ENCODE assay signal across 1 cellular context in the genomic region with DNA sequence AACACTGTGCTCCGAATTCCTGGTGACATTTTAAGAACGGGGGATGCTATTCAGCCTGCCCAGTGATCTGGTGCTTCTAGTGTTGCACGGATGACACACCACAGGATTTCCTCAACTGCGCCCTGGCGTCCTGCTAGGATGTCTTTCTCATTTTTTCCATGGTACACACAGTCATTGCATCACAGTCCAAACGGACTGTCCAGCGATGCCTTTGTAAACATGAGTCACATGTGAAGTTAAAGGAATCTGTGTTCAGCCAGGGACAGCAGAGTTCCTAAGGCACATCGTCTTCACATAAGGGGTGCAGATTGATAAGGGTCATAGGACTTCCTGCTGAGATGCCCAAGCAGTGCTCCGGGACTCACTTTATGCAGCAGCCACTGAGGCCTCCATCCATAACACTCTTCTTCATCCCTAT.
A peak's percentile ranks its signal among the peaks of the same experiment; 100 is the strongest.
TF ChIP-seq lines count a peak whose summit lies in the region.

No MANE protein-coding gene starts in this region.

TF ChIP-seq in HepG2, 621 proteins besides CTCF, POLR2A, EP300 and RAD21 (continued from another document and continues in another):
- TF ChIP-seq, protein P1, sequence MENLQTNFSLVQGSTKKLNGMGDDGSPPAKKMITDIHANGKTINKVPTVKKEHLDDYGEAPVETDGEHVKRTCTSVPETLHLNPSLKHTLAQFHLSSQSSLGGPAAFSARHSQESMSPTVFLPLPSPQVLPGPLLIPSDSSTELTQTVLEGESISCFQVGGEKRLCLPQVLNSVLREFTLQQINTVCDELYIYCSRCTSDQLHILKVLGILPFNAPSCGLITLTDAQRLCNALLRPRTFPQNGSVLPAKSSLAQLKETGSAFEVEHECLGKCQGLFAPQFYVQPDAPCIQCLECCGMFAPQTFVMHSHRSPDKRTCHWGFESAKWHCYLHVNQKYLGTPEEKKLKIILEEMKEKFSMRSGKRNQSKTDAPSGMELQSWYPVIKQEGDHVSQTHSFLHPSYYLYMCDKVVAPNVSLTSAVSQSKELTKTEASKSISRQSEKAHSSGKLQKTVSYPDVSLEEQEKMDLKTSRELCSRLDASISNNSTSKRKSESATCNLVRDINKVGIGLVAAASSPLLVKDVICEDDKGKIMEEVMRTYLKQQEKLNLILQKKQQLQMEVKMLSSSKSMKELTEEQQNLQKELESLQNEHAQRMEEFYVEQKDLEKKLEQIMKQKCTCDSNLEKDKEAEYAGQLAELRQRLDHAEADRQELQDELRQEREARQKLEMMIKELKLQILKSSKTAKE (CRISPR knock-in tag; IDR thresholded peaks at IDR 0.05; ENCODE audit: borderline replicate concordance), result peak; percentile 76
- 0 out of 2 replicates have a peak, but pooled peaks have one; percentile 34 for TF ChIP-seq ZNF543 (CRISPR knock-in tag; IDR thresholded peaks at IDR 0.05)
- TF ChIP-seq NFKB2 (CRISPR knock-in tag; IDR thresholded peaks at IDR 0.05; ENCODE audit: borderline replicate concordance), result no peak
- TF ChIP-seq, protein P2, sequence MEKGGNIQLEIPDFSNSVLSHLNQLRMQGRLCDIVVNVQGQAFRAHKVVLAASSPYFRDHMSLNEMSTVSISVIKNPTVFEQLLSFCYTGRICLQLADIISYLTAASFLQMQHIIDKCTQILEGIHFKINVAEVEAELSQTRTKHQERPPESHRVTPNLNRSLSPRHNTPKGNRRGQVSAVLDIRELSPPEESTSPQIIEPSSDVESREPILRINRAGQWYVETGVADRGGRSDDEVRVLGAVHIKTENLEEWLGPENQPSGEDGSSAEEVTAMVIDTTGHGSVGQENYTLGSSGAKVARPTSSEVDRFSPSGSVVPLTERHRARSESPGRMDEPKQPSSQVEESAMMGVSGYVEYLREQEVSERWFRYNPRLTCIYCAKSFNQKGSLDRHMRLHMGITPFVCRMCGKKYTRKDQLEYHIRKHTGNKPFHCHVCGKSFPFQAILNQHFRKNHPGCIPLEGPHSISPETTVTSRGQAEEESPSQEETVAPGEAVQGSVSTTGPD (CRISPR knock-in tag; IDR thresholded peaks at IDR 0.05), result no peak
- 0 out of 2 replicates have a peak, but pooled peaks have one; percentile 35 for TF ChIP-seq RBFOX2 (IDR thresholded peaks at IDR 0.05; ENCODE audit: low read depth, low read length)
- no peak for TF ChIP-seq RFX3 (CRISPR knock-in tag; IDR thresholded peaks at IDR 0.05)
- TF ChIP-seq GABPB1 (CRISPR knock-in tag; IDR thresholded peaks at IDR 0.05), result peak; percentile 57; the same call in 1 of the 2 replicates
- TF ChIP-seq ZNF234 (CRISPR knock-in tag; conservative IDR thresholded peaks at IDR 0.05), result no peak
- TF ChIP-seq FOXP1 (IDR thresholded peaks at IDR 0.05), result peak; percentile 76
- TF ChIP-seq FOXP1 (CRISPR knock-in tag; IDR thresholded peaks at IDR 0.05), result peak; percentile 94
- TF ChIP-seq GTF2F1 (IDR thresholded peaks at IDR 0.05; ENCODE audit: low read length), result no peak
- no peak for TF ChIP-seq ZFP36 (IDR thresholded peaks at IDR 0.05; ENCODE audit: borderline replicate concordance, low read depth, low read length, partially characterized antibody)
- no peak for TF ChIP-seq MTF1 (CRISPR knock-in tag; IDR thresholded peaks at IDR 0.05)
- TF ChIP-seq TCF7 (IDR thresholded peaks at IDR 0.05; ENCODE audit: low read depth), result no peak
- TF ChIP-seq NFYC (CRISPR knock-in tag; IDR thresholded peaks at IDR 0.05), result no peak
- TF ChIP-seq, protein P3, sequence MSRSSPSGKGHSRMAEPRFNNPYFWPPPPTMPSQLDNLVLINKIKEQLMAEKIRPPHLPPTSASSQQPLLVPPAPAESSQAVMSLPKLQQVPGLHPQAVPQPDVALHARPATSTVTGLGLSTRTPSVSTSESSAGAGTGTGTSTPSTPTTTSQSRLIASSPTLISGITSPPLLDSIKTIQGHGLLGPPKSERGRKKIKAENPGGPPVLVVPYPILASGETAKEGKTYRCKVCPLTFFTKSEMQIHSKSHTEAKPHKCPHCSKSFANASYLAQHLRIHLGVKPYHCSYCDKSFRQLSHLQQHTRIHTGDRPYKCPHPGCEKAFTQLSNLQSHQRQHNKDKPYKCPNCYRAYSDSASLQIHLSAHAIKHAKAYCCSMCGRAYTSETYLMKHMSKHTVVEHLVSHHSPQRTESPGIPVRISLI (CRISPR knock-in tag; IDR thresholded peaks at IDR 0.05; ENCODE audit: borderline replicate concordance), result peak; percentile 64; the same call in 1 of the 2 replicates
- TF ChIP-seq, protein P4, sequence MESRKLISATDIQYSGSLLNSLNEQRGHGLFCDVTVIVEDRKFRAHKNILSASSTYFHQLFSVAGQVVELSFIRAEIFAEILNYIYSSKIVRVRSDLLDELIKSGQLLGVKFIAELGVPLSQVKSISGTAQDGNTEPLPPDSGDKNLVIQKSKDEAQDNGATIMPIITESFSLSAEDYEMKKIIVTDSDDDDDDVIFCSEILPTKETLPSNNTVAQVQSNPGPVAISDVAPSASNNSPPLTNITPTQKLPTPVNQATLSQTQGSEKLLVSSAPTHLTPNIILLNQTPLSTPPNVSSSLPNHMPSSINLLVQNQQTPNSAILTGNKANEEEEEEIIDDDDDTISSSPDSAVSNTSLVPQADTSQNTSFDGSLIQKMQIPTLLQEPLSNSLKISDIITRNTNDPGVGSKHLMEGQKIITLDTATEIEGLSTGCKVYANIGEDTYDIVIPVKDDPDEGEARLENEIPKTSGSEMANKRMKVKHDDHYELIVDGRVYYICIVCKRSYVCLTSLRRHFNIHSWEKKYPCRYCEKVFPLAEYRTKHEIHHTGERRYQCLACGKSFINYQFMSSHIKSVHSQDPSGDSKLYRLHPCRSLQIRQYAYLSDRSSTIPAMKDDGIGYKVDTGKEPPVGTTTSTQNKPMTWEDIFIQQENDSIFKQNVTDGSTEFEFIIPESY (CRISPR knock-in tag; IDR thresholded peaks at IDR 0.05), result peak; percentile 49; the same call in 1 of the 2 replicates
- no peak for TF ChIP-seq ZNF343 (CRISPR knock-in tag; IDR thresholded peaks at IDR 0.05)
- TF ChIP-seq FOXJ3 (CRISPR knock-in tag; IDR thresholded peaks at IDR 0.05; ENCODE audit: borderline replicate concordance), result 0 out of 2 replicates have a peak, but pooled peaks have one; percentile 38
- TF ChIP-seq, protein P5, sequence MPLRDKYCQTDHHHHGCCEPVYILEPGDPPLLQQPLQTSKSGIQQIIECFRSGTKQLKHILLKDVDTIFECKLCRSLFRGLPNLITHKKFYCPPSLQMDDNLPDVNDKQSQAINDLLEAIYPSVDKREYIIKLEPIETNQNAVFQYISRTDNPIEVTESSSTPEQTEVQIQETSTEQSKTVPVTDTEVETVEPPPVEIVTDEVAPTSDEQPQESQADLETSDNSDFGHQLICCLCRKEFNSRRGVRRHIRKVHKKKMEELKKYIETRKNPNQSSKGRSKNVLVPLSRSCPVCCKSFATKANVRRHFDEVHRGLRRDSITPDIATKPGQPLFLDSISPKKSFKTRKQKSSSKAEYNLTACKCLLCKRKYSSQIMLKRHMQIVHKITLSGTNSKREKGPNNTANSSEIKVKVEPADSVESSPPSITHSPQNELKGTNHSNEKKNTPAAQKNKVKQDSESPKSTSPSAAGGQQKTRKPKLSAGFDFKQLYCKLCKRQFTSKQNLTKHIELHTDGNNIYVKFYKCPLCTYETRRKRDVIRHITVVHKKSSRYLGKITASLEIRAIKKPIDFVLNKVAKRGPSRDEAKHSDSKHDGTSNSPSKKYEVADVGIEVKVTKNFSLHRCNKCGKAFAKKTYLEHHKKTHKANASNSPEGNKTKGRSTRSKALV (CRISPR knock-in tag; IDR thresholded peaks at IDR 0.05), result no peak
- TF ChIP-seq, protein P6, sequence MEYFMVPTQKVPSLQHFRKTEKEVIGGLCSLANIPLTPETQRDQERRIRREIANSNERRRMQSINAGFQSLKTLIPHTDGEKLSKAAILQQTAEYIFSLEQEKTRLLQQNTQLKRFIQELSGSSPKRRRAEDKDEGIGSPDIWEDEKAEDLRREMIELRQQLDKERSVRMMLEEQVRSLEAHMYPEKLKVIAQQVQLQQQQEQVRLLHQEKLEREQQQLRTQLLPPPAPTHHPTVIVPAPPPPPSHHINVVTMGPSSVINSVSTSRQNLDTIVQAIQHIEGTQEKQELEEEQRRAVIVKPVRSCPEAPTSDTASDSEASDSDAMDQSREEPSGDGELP (IDR thresholded peaks at IDR 0.05; ENCODE audit: borderline replicate concordance, low read depth), result peak; percentile 86; the same call in 1 of the 2 replicates
- TF ChIP-seq SIN3B (IDR thresholded peaks at IDR 0.05; ENCODE audit: low read length), result no peak
- TF ChIP-seq ZNF547 (CRISPR knock-in tag; IDR thresholded peaks at IDR 0.05), result no peak
- no peak for TF ChIP-seq MATR3 (CRISPR knock-in tag; IDR thresholded peaks at IDR 0.05)
- TF ChIP-seq, protein P7, sequence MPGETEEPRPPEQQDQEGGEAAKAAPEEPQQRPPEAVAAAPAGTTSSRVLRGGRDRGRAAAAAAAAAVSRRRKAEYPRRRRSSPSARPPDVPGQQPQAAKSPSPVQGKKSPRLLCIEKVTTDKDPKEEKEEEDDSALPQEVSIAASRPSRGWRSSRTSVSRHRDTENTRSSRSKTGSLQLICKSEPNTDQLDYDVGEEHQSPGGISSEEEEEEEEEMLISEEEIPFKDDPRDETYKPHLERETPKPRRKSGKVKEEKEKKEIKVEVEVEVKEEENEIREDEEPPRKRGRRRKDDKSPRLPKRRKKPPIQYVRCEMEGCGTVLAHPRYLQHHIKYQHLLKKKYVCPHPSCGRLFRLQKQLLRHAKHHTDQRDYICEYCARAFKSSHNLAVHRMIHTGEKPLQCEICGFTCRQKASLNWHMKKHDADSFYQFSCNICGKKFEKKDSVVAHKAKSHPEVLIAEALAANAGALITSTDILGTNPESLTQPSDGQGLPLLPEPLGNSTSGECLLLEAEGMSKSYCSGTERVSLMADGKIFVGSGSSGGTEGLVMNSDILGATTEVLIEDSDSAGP (CRISPR knock-in tag; IDR thresholded peaks at IDR 0.05; ENCODE audit: borderline replicate concordance), result no peak; the same call in 1 of the 2 replicates
- TF ChIP-seq, protein P8, sequence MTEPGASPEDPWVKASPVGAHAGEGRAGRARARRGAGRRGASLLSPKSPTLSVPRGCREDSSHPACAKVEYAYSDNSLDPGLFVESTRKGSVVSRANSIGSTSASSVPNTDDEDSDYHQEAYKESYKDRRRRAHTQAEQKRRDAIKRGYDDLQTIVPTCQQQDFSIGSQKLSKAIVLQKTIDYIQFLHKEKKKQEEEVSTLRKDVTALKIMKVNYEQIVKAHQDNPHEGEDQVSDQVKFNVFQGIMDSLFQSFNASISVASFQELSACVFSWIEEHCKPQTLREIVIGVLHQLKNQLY (CRISPR knock-in tag; IDR thresholded peaks at IDR 0.05), result peak; percentile 92
- no peak for TF ChIP-seq ZFY (CRISPR knock-in tag; IDR thresholded peaks at IDR 0.05)
- TF ChIP-seq NFE2L2 (IDR thresholded peaks at IDR 0.05; ENCODE audit: low read length), result no peak
- TF ChIP-seq, protein P9, sequence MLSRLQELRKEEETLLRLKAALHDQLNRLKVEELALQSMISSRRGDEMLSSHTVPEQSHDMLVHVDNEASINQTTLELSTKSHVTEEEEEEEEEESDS (CRISPR knock-in tag; IDR thresholded peaks at IDR 0.05; ENCODE audit: borderline replicate concordance), result no peak
- peak; percentile 97 for TF ChIP-seq ELF3 (CRISPR knock-in tag; IDR thresholded peaks at IDR 0.05)
- TF ChIP-seq ZNF713 (CRISPR knock-in tag; IDR thresholded peaks at IDR 0.05), result no peak
- TF ChIP-seq, protein P10, sequence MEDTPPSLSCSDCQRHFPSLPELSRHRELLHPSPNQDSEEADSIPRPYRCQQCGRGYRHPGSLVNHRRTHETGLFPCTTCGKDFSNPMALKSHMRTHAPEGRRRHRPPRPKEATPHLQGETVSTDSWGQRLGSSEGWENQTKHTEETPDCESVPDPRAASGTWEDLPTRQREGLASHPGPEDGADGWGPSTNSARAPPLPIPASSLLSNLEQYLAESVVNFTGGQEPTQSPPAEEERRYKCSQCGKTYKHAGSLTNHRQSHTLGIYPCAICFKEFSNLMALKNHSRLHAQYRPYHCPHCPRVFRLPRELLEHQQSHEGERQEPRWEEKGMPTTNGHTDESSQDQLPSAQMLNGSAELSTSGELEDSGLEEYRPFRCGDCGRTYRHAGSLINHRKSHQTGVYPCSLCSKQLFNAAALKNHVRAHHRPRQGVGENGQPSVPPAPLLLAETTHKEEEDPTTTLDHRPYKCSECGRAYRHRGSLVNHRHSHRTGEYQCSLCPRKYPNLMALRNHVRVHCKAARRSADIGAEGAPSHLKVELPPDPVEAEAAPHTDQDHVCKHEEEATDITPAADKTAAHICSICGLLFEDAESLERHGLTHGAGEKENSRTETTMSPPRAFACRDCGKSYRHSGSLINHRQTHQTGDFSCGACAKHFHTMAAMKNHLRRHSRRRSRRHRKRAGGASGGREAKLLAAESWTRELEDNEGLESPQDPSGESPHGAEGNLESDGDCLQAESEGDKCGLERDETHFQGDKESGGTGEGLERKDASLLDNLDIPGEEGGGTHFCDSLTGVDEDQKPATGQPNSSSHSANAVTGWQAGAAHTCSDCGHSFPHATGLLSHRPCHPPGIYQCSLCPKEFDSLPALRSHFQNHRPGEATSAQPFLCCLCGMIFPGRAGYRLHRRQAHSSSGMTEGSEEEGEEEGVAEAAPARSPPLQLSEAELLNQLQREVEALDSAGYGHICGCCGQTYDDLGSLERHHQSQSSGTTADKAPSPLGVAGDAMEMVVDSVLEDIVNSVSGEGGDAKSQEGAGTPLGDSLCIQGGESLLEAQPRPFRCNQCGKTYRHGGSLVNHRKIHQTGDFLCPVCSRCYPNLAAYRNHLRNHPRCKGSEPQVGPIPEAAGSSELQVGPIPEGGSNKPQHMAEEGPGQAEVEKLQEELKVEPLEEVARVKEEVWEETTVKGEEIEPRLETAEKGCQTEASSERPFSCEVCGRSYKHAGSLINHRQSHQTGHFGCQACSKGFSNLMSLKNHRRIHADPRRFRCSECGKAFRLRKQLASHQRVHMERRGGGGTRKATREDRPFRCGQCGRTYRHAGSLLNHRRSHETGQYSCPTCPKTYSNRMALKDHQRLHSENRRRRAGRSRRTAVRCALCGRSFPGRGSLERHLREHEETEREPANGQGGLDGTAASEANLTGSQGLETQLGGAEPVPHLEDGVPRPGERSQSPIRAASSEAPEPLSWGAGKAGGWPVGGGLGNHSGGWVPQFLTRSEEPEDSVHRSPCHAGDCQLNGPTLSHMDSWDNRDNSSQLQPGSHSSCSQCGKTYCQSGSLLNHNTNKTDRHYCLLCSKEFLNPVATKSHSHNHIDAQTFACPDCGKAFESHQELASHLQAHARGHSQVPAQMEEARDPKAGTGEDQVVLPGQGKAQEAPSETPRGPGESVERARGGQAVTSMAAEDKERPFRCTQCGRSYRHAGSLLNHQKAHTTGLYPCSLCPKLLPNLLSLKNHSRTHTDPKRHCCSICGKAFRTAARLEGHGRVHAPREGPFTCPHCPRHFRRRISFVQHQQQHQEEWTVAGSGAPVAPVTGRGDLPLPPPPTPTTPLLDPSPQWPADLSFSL (CRISPR knock-in tag; IDR thresholded peaks at IDR 0.05), result no peak; the same call in 1 of the 2 replicates
- TF ChIP-seq ESRRA (CRISPR knock-in tag; IDR thresholded peaks at IDR 0.05; ENCODE audit: low read depth), result peak; percentile 73
- TF ChIP-seq ZNF317 (CRISPR knock-in tag; IDR thresholded peaks at IDR 0.05), result peak; percentile 57; the same call in 1 of the 2 replicates
- no peak for TF ChIP-seq HNRNPUL1 (IDR thresholded peaks at IDR 0.05; ENCODE audit: low read depth, low read length)
- peak; percentile 56; the same call in 1 of the 2 replicates for TF ChIP-seq TBX2 (CRISPR knock-in tag; IDR thresholded peaks at IDR 0.05; ENCODE audit: borderline replicate concordance)
- TF ChIP-seq ZNF572 (CRISPR knock-in tag; IDR thresholded peaks at IDR 0.05), result no peak
- no peak for TF ChIP-seq KDM5B (CRISPR knock-in tag; IDR thresholded peaks at IDR 0.05; ENCODE audit: borderline replicate concordance)
- no peak for TF ChIP-seq LCORL (IDR thresholded peaks at IDR 0.05)
- peak; percentile 96 for TF ChIP-seq LCORL (CRISPR knock-in tag; IDR thresholded peaks at IDR 0.05)
- peak; percentile 75 for TF ChIP-seq GATAD1 (CRISPR knock-in tag; IDR thresholded peaks at IDR 0.05)
- no peak for TF ChIP-seq NRL (CRISPR knock-in tag; IDR thresholded peaks at IDR 0.05; ENCODE audit: borderline replicate concordance)
- peak; percentile 83 for TF ChIP-seq THAP11 (CRISPR knock-in tag; IDR thresholded peaks at IDR 0.05)
- no peak for TF ChIP-seq BRCA1 (CRISPR knock-in tag; IDR thresholded peaks at IDR 0.05)
- TF ChIP-seq ZNF337 (CRISPR knock-in tag; IDR thresholded peaks at IDR 0.05; ENCODE audit: borderline replicate concordance, low read depth), result no peak
- no peak for TF ChIP-seq ZNF564 (CRISPR knock-in tag; IDR thresholded peaks at IDR 0.05)
